In the genomic region with DNA sequence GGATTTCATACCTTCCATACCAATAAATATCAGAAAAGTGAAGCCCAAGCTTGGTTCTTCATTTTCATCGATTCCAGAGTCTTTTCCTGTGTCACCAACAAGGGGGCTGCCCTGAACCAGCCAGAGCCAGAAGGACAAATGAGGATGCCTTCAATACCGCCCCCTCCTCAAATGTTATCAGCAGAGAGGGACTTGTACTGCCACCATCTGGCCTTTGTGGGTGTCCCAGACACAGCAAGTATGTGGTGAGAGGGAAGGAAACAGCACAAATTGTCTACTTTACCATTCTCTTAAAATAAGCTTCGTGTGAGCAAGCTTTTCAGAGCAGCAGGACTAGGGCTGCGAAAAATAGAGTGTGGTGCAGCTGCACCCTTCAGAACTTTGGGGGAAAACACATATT, we compare ENCODE assay signal across 12 cellular contexts.
A peak's percentile ranks its signal among the peaks of the same experiment; 100 is the strongest.
DNase-seq lines count a peak whose midpoint lies in the region; ATAC-seq and TF ChIP-seq lines count a peak whose summit lies in the region.
"Had no signal": no experiment of that assay in that cellular context is flagged by ENCODE, and none has a peak within 500 bp of the region (broad histone marks: within the 10 kb centered on the region; RNA-seq: fewer than 3 reads in every experiment).

No MANE protein-coding gene starts in this region.

- H3K27me3 Mint-ChIP-seq in endodermal cell (ENCODE audit: insufficient read depth): no peaks in the 10 kb centered on the region
- peaks cover 19% of the 10 kb centered on the region for H3K27me3 Mint-ChIP-seq in T-helper 17 cell
- H3K27me3 Mint-ChIP-seq: activated T-cell treated with anti-CD3 and anti-CD28 coated beads, Interleukin-2, amount 50 U/mL, for 24 hours; naive thymus-derived CD8-positive, alpha-beta T cell had no signal

- H3K27me3 ChIP-seq in endodermal cell (ENCODE audit: control insufficient read depth, insufficient read depth, low read length, poor library complexity, severe bottlenecking): no peaks in the 10 kb centered on the region
- no peaks in the 10 kb centered on the region for H3K27me3 ChIP-seq in psoas muscle (ENCODE audit: insufficient read depth in 3 of 3, low read length in 2 of 3)
- H3K27me3 ChIP-seq: BLaER1 treated with 17β-estradiol and CSF1 and Interleukin-3, amounts not matched to agents 10 nM and 100 nM had no signal

- ATAC-seq in psoas muscle (no peak), T-helper 17 cell (no peak)
- ATAC-seq: naive thymus-derived CD8-positive, alpha-beta T cell had no signal

- no peaks in the 10 kb centered on the region for H3K36me3 Mint-ChIP-seq in endodermal cell (ENCODE audit: low read depth)
- H3K36me3 Mint-ChIP-seq in T-helper 17 cell (ENCODE audit: low read depth): peaks cover 6% of the 10 kb centered on the region

- H3K27ac ChIP-seq in endodermal cell (ENCODE audit: low read depth, low read length): no peak overlapping the region
- peak overlapping the region; percentile 94 for H3K27ac ChIP-seq in psoas muscle

- H3K4me1 Mint-ChIP-seq in endodermal cell (peaks cover 20% of the 10 kb centered on the region), T-helper 17 cell (peaks cover 20% of the 10 kb centered on the region)

- no peak overlapping the region for H3K4me3 ChIP-seq in endodermal cell (ENCODE audit: low read length)
- H3K4me3 ChIP-seq in psoas muscle: no peak overlapping the region
- H3K4me3 ChIP-seq: BLaER1 treated with 17β-estradiol and CSF1 and Interleukin-3, amounts not matched to agents 10 nM and 100 nM had no signal

- H3K36me3 ChIP-seq in endodermal cell (ENCODE audit: control insufficient read depth, insufficient read depth, low read length) (no peaks in the 10 kb centered on the region), psoas muscle (ENCODE audit: insufficient read depth in 1 of 2, low read depth in 1 of 2) (no peaks in the 10 kb centered on the region)
- H3K36me3 ChIP-seq: BLaER1 treated with 17β-estradiol and CSF1 and Interleukin-3, amounts not matched to agents 10 nM and 100 nM had no signal

- 8 to 37% methylated on average over 2 to 4 of the region's 4 CpGs for WGBS in endodermal cell (ENCODE audit: insufficient coverage in 1 of 2, insufficient read length in 1 of 2), 2 experiments
- WGBS in psoas muscle, 3 donors: 67 to 70% (median 68%) methylated on average over 4 of the region's 4 CpGs

- H3K9ac ChIP-seq in endodermal cell (ENCODE audit: extremely low read depth, low read length, poor library complexity, severe bottlenecking): no peak overlapping the region
- H3K9ac ChIP-seq: BLaER1 treated with 17β-estradiol and CSF1 and Interleukin-3, amounts not matched to agents 10 nM and 100 nM had no signal

- H3K9me3 ChIP-seq in endodermal cell (ENCODE audit: control insufficient read depth, low read length) (peaks cover 8% of the 10 kb centered on the region), psoas muscle (no peaks in the 10 kb centered on the region), T-helper 17 cell (ENCODE audit: control insufficient read depth, low read length, poor library complexity, severe bottlenecking) (no peaks in the 10 kb centered on the region)

- DNase-seq in NCI-H524 (lab: John Stamatoyannopoulos, UW) (peak; percentile 17 to 49), NCI-H524 treated with DMSO at 0.1 percent for 48 hours (lab: John Stamatoyannopoulos, UW) (no peak), NCI-H345 (lab: John Stamatoyannopoulos, UW) (peak; percentile 45), endodermal cell (peak; percentile 80), psoas muscle (no peak), T-helper 17 cell (no peak), LoVo (ENCODE audit: low spot score) (no peak), GOT3 (lab: John Stamatoyannopoulos, UW) (no peak)
- DNase-seq: activated T-cell treated with anti-CD3 and anti-CD28 coated beads, Interleukin-2, amount 50 U/mL, for 24 hours; erythroblast; naive thymus-derived CD8-positive, alpha-beta T cell had no signal

- H3K27ac Mint-ChIP-seq in endodermal cell (no peak overlapping the region), T-helper 17 cell (no peak overlapping the region)
- H3K27ac Mint-ChIP-seq: activated T-cell treated with anti-CD3 and anti-CD28 coated beads, Interleukin-2, amount 50 U/mL, for 24 hours had no signal

- intact Hi-C loops in psoas muscle (cut with DNase I): no loop called here

- no peaks in the 10 kb centered on the region for H3K9me3 Mint-ChIP-seq in endodermal cell
- H3K9me3 Mint-ChIP-seq: activated T-cell treated with anti-CD3 and anti-CD28 coated beads, Interleukin-2, amount 50 U/mL, for 24 hours had no signal

- H3K4me3 Mint-ChIP-seq in endodermal cell: no peak overlapping the region
- no peak overlapping the region for H3K4me3 Mint-ChIP-seq in T-helper 17 cell
- H3K4me3 Mint-ChIP-seq: activated T-cell treated with anti-CD3 and anti-CD28 coated beads, Interleukin-2, amount 50 U/mL, for 24 hours had no signal

- peak; percentile 83 for TF ChIP-seq CTCF in endodermal cell (conservative IDR thresholded peaks at IDR 0.05)
- peak; percentile 12 for TF ChIP-seq CTCF in psoas muscle (IDR thresholded peaks at IDR 0.05)

- peaks cover 4% of the 10 kb centered on the region for H3K4me1 ChIP-seq in endodermal cell (ENCODE audit: control insufficient read depth, insufficient read depth, low read length)
- peaks cover 63% of the 10 kb centered on the region for H3K4me1 ChIP-seq in psoas muscle

Comparison
In these comparisons a context has a peak if more than half of its experiments do, and no peak if none do; other contexts are left out.
1. DNase-seq: peak in NCI-H524 (2 of 2), NCI-H345 (single experiment) and endodermal cell (single experiment); none in NCI-H524 treated with DMSO at 0.1 percent for 48 hours (single experiment), psoas muscle (0 of 2), T-helper 17 cell (0 of 3), LoVo (single experiment) and GOT3 (single experiment).